ENCODE assay signal across 21 cellular contexts in the genomic region with DNA sequence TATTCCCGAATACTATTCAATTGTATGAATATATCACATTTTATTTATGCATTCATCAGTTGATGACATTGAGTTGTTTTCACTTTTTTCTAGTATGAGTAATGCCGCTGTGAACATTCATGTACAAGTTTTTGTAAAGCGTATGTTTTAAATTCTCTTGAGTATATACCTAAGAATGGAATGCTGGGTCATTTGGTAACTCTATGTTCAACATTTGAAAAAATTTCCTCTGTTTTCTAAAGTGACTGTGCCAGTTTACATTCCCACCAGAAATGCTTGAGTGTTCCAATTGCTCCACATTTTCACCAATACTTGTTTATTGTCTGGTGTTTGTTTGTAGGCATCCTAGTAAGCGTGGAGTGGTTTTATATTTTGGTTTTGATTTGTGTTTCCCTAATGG.
DNase-seq lines count a peak whose midpoint lies in the region; ATAC-seq and TF ChIP-seq lines count a peak whose summit lies in the region.
"Had no signal": no experiment of that assay in that cellular context is flagged by ENCODE, and none has a peak within 500 bp of the region (broad histone marks: within the 10 kb centered on the region; RNA-seq: fewer than 3 reads in every experiment).

No MANE protein-coding gene starts in this region.

- intact Hi-C loops in Right ventricle myocardium inferior (cut with DNase I) = no loop called here

- H2AFZ ChIP-seq in ACC112 (ENCODE audit: low read length, unreplicated experiment) = no peak overlapping the region

- H3K9me3 Mint-ChIP-seq in type B pancreatic cell = peaks cover 3% of the 10 kb centered on the region

- no peak overlapping the region for H3K27ac Mint-ChIP-seq in type B pancreatic cell
- H3K27ac Mint-ChIP-seq: B cell; CD8-positive, alpha-beta memory T cell; HFFc6; IgD-negative memory B cell had no signal

- no peaks in the 10 kb centered on the region for H3K36me3 Mint-ChIP-seq in type B pancreatic cell
- H3K36me3 Mint-ChIP-seq: CD8-positive, alpha-beta memory T cell; IgD-negative memory B cell had no signal

- H3K4me1 Mint-ChIP-seq in type B pancreatic cell (ENCODE audit: unreplicated experiment) = peaks cover 7% of the 10 kb centered on the region
- H3K4me1 Mint-ChIP-seq: B cell; CD8-positive, alpha-beta memory T cell; IgD-negative memory B cell had no signal

- H3K27ac ChIP-seq in ACC112 (ENCODE audit: low read depth, low read length) = peak overlapping the region; percentile 79
- peak overlapping the region; percentile 79 for H3K27ac ChIP-seq in RWPE2 (ENCODE audit: poor library complexity, severe bottlenecking)
- peak overlapping the region; percentile 71 for H3K27ac ChIP-seq in foreskin keratinocyte
- H3K27ac ChIP-seq: BLaER1 treated with 17β-estradiol and CSF1 and Interleukin-3, amounts not matched to agents 10 nM and 100 nM had no signal

- TF ChIP-seq CTCF in RWPE2 (IDR thresholded peaks at IDR 0.05; ENCODE audit: poor library complexity, severe bottlenecking) (no peak), foreskin keratinocyte (conservative IDR thresholded peaks at IDR 0.05) (no peak), type B pancreatic cell (conservative IDR thresholded peaks at IDR 0.05) (no peak)

- H3K4me1 ChIP-seq in ACC112 (ENCODE audit: control insufficient read depth, insufficient read depth, low read length, unreplicated experiment) (peaks cover 20% of the 10 kb centered on the region), RWPE2 (ENCODE audit: insufficient read depth, poor library complexity, severe bottlenecking) (peaks cover 31% of the 10 kb centered on the region), foreskin keratinocyte (peaks cover 20% of the 10 kb centered on the region)

- no peak for DNase-seq in RWPE2 (ENCODE audit: low spot score)
- peak; percentile 25 for DNase-seq in dedifferentiated amniotic fluid mesenchymal stem cell (ENCODE audit: extremely low spot score)
- no peak for DNase-seq in foreskin keratinocyte
- no peak for DNase-seq in Right ventricle myocardium inferior (ENCODE audit: missing footprints)
- DNase-seq in type B pancreatic cell (ENCODE audit: extremely low spot score, unreplicated experiment) = no peak
- DNase-seq in DMS53 treated with DMSO at 0.1 percent for 48 hours (lab: John Stamatoyannopoulos, UW; ENCODE audit: unreplicated experiment) = no peak
- no peak for DNase-seq in hypothalamus (lab: John Stamatoyannopoulos, UW)
- DNase-seq: 8988T; CD8-positive, alpha-beta memory T cell; COR-L47; DMS 273 treated with DMSO at 0.1 percent for 48 hours; DMS53; GOT3; H7; HFFc6 had no signal

- H3K27me3 ChIP-seq in ACC112 (ENCODE audit: insufficient read depth, low read length) (no peaks in the 10 kb centered on the region), RWPE2 (ENCODE audit: insufficient read depth, poor library complexity, severe bottlenecking) (no peaks in the 10 kb centered on the region), foreskin keratinocyte (no peaks in the 10 kb centered on the region)
- H3K27me3 ChIP-seq: BLaER1 treated with 17β-estradiol and CSF1 and Interleukin-3, amounts not matched to agents 10 nM and 100 nM had no signal

- ATAC-seq in RWPE2 (ENCODE audit: low read depth) (no peak), foreskin keratinocyte (no peak), Right ventricle myocardium inferior (no peak)
- ATAC-seq: HCT116, HepG2 had no signal

- no peaks in the 10 kb centered on the region for H3K79me2 ChIP-seq in ACC112 (ENCODE audit: control insufficient read depth, insufficient read depth, low read length, unreplicated experiment)

- H3K4me3 Mint-ChIP-seq in type B pancreatic cell = no peak overlapping the region
- H3K4me3 Mint-ChIP-seq: B cell; CD8-positive, alpha-beta memory T cell; HFFc6; IgD-negative memory B cell had no signal

- H3K36me3 ChIP-seq in ACC112 (ENCODE audit: insufficient read depth, low read length) (no peaks in the 10 kb centered on the region), RWPE2 (ENCODE audit: low read depth) (no peaks in the 10 kb centered on the region)
- H3K36me3 ChIP-seq: BLaER1 treated with 17β-estradiol and CSF1 and Interleukin-3, amounts not matched to agents 10 nM and 100 nM had no signal

- H3K9me3 ChIP-seq in RWPE2 (ENCODE audit: severe bottlenecking) = no peaks in the 10 kb centered on the region
- H3K9me3 ChIP-seq: BLaER1 treated with 17β-estradiol and CSF1 and Interleukin-3, amounts not matched to agents 10 nM and 100 nM had no signal

- no peak overlapping the region for H3K4me3 ChIP-seq in ACC112 (ENCODE audit: low read depth, low read length)
- no peak overlapping the region for H3K4me3 ChIP-seq in RWPE2 (ENCODE audit: severe bottlenecking)
- H3K4me3 ChIP-seq: BLaER1 treated with 17β-estradiol and CSF1 and Interleukin-3, amounts not matched to agents 10 nM and 100 nM had no signal

- H3K27me3 Mint-ChIP-seq in type B pancreatic cell = no peaks in the 10 kb centered on the region
- H3K27me3 Mint-ChIP-seq: B cell; CD8-positive, alpha-beta memory T cell; IgD-negative memory B cell had no signal
